In the genomic region with DNA sequence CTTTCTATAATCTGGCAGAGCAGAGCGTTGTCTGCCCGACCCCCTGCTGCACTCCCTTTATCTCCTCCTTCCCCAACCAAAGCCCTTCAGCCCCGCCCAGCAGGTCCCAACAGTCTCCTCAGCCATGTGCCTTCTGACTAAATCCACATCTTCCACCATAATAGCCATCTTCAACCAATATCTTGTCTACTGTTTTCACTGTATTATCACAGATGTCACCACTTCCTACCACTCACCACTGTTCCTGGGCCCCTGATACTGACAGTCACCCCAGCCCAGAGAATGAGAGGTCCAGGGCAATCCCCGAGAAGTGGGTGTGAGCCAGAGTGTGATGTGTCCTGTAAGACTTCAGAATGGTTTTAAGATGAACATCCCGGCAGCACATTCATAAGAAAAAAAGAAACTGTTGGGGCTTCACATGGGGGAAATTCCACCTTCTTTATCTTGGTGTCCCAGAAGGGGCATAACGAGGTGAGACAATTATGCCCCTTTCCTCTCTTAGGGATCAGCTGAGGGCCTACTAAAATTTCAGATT, we compare ENCODE assay signal across 8 cellular contexts. TPM values are rescaled to one million over a fixed set of nuclear protein-coding genes. Genes with fewer than 3 reads are reported as not detected.
A peak's percentile ranks its signal among the peaks of the same experiment; 100 is the strongest.
DNase-seq lines count a peak whose midpoint lies in the region; ATAC-seq and TF ChIP-seq lines count a peak whose summit lies in the region.

No MANE protein-coding gene starts in this region.

- peak overlapping the region; percentile 1 to 85 (median 69) for H3K27ac Mint-ChIP-seq in CD4-positive, alpha-beta memory T cell
- peak overlapping the region; percentile 43 for H3K27ac Mint-ChIP-seq in chondrocyte (ENCODE audit: unreplicated experiment)

- peaks cover 61 to 83% (median 73%) of the 10 kb centered on the region in 4 donors for H3K4me1 Mint-ChIP-seq in CD4-positive, alpha-beta memory T cell
- H3K4me1 Mint-ChIP-seq in chondrocyte (ENCODE audit: low read depth): peaks cover 24% of the 10 kb centered on the region

- intact Hi-C loops in CD4-positive, alpha-beta memory T cell (cut with micrococcal nuclease): loop anchor here (2.0 kb wide), 1 partner anchor 26 kb away; a partner anchor contains a TSS

- POLR2A ChIA-PET in CD4-positive, alpha-beta memory T cell (lab: Charles Lee; ENCODE audit: partially characterized antibody): no interaction called here

- no peak overlapping the region for H3K4me3 ChIP-seq in CD4-positive, alpha-beta memory T cell (ENCODE audit: low read length in 2 of 2)

- ATAC-seq in GM21447 (IDR thresholded peaks at IDR 0.05; ENCODE audit: unreplicated experiment): peak; percentile 66

- no peaks in the 10 kb centered on the region for H3K36me3 Mint-ChIP-seq in CD4-positive, alpha-beta memory T cell
- H3K36me3 Mint-ChIP-seq in chondrocyte (ENCODE audit: low read depth): no peaks in the 10 kb centered on the region

- no peaks in the 10 kb centered on the region for H3K36me3 ChIP-seq in CD4-positive, alpha-beta memory T cell (ENCODE audit: insufficient read depth, low read length)

- CTCF ChIA-PET in CD4-positive, alpha-beta memory T cell (lab: Charles Lee; ENCODE audit: partially characterized antibody): no interaction called here

- no peak overlapping the region for H3K27ac ChIP-seq in CD4-positive, alpha-beta memory T cell (ENCODE audit: low read depth, low read length)

- peak overlapping the region in 7 of 8 donors; percentile 0 to 78 (median 37) for H3K4me3 Mint-ChIP-seq in CD4-positive, alpha-beta memory T cell
- H3K4me3 Mint-ChIP-seq in chondrocyte (ENCODE audit: unreplicated experiment): no peak overlapping the region

- peak in 4 of 5 donors; percentile 16 to 66 (median 24) for DNase-seq in CD4-positive, alpha-beta memory T cell
- DNase-seq in HUDEP-2 (lab: John Stamatoyannopoulos, UW; ENCODE audit: unreplicated experiment in 76 of 76): peak in 71 of 76 experiments; percentile 11 to 83 (median 63)
- DNase-seq in chondrocyte (ENCODE audit: low spot score): no peak
- DNase-seq in hypothalamus (lab: John Stamatoyannopoulos, UW): no peak
- no peak for DNase-seq in anterior cingulate cortex (lab: John Stamatoyannopoulos, UW)
- no peak for DNase-seq in NCI-H69 (lab: John Stamatoyannopoulos, UW)
- no peak for DNase-seq in NCI-H774 (lab: John Stamatoyannopoulos, UW)

- H3K9me3 Mint-ChIP-seq in CD4-positive, alpha-beta memory T cell: peaks cover 0 to 2% (median 0%) of the 10 kb centered on the region in 8 donors
- no peaks in the 10 kb centered on the region for H3K9me3 Mint-ChIP-seq in chondrocyte (ENCODE audit: low read depth)

- no peaks in the 10 kb centered on the region for H3K9me3 ChIP-seq in CD4-positive, alpha-beta memory T cell (ENCODE audit: control insufficient read depth in 1 of 2, low read length in 2 of 2)

- TF ChIP-seq CTCF in chondrocyte (IDR thresholded peaks at IDR 0.05): no peak

- H3K27me3 ChIP-seq in CD4-positive, alpha-beta memory T cell (ENCODE audit: insufficient read depth, low read length): no peaks in the 10 kb centered on the region

- no peaks in the 10 kb centered on the region for H3K27me3 Mint-ChIP-seq in CD4-positive, alpha-beta memory T cell
- no peaks in the 10 kb centered on the region for H3K27me3 Mint-ChIP-seq in chondrocyte (ENCODE audit: low read depth)

- H3K4me1 ChIP-seq in CD4-positive, alpha-beta memory T cell (ENCODE audit: insufficient read depth, low read length): peaks cover 52% of the 10 kb centered on the region

RNA-seq across cellular contexts. Expression of a gene that starts 25.3 kb away (rescaled TPM):
- total RNA-seq in CD4-positive, alpha-beta memory T cell: 10 to 100 TPM; 20.9 to 22.5 TPM
- polyA plus RNA-seq in CD4-positive, alpha-beta memory T cell: 1 to 10 TPM; 4.4 to 6.1 TPM
- 58.9 to 61.8 TPM (median 59.3 TPM) in 3 replicates for total RNA-seq in chondrocyte

Comparison
In these comparisons a context has a peak if more than half of its experiments do, and no peak if none do; other contexts are left out.
1. DNase-seq: peak in CD4-positive, alpha-beta memory T cell (4 of 5) and HUDEP-2 (71 of 76); none in chondrocyte (single experiment), hypothalamus (0 of 51), anterior cingulate cortex (0 of 58), NCI-H69 (single experiment) and NCI-H774 (single experiment).